ENCODE assay signal across 9 cellular contexts in genomic region chr1:147539122-147539575, GRCh38. TPM values are rescaled to one million over a fixed set of nuclear protein-coding genes. Genes with fewer than 3 reads are reported as not detected.
DNase-seq lines count a peak whose midpoint lies in the region; ATAC-seq, FAIRE-seq and TF ChIP-seq lines count a peak whose summit lies in the region.
"Had no signal": no experiment of that assay in that cellular context is flagged by ENCODE, and none has a peak within 500 bp of the region (broad histone marks: within the 10 kb centered on the region; RNA-seq: fewer than 3 reads in every experiment).

No MANE protein-coding gene starts in this region.

- H3K4me1 ChIP-seq in A549 (peaks cover 43% of the 10 kb centered on the region), ascending aorta (peaks cover 0 to 25% of the 10 kb centered on the region in 2 donors)

- peak; percentile 85 to 87 for ATAC-seq in A549

- no peak for TF ChIP-seq POLR2A in A549 (IDR thresholded peaks at IDR 0.05; ENCODE audit: low read length)

- H3K36me3 ChIP-seq in ascending aorta, result no peaks in the 10 kb centered on the region

- 0 out of 5 replicates have a peak, but pooled peaks of 1 of the 2 experiments have one; percentile 18 for TF ChIP-seq EP300 in A549 (IDR thresholded peaks at IDR 0.05)

- CTCF ChIA-PET in A549 (lab: Yijun Ruan, JAX), result interaction anchor here (0.9 to 1.8 kb wide), 3 partner anchors 24 to 69 kb away, joined by 3 to 4 read pairs (median 3); no protein-coding TSS in a partner anchor

- no peaks in the 10 kb centered on the region for H3K36me3 Mint-ChIP-seq in activated CD4-positive, alpha-beta T cell treated with anti-CD3 and anti-CD28 coated beads, Interleukin-2, amount 10 ng/mL, durations not matched to agents 24 days and 14 days (ENCODE audit: low read depth)

- H3K27me3 Mint-ChIP-seq in activated CD4-positive, alpha-beta T cell treated with anti-CD3 and anti-CD28 coated beads, Interleukin-2, amount 10 ng/mL, durations not matched to agents 24 days and 14 days, result peaks cover 5% of the 10 kb centered on the region

- H3K9me3 ChIP-seq in A549 (no peaks in the 10 kb centered on the region), ascending aorta (no peaks in the 10 kb centered on the region)

- H3K27ac Mint-ChIP-seq in activated CD4-positive, alpha-beta T cell treated with anti-CD3 and anti-CD28 coated beads, Interleukin-2, amount 10 ng/mL, durations not matched to agents 24 days and 14 days, result no peak overlapping the region

- H3K27ac ChIP-seq in A549, result peak overlapping the region; percentile 23 to 55; a peak in 4 of 6 replicates
- H3K27ac ChIP-seq in ascending aorta, result peak overlapping the region; percentile 89 to 94

- peak overlapping the region; percentile 67 for H3K4me2 ChIP-seq in A549

- H3K27me3 ChIP-seq in ascending aorta, result no peaks in the 10 kb centered on the region

- POLR2A ChIA-PET in A549 (lab: Yijun Ruan, JAX), result interaction anchor here (1.1 kb wide), 1 partner anchor 60 kb away, joined by 8 read pairs; no protein-coding TSS in a partner anchor

- no peak overlapping the region for H3K4me3 Mint-ChIP-seq in activated CD4-positive, alpha-beta T cell treated with anti-CD3 and anti-CD28 coated beads, Interleukin-2, amount 10 ng/mL, durations not matched to agents 24 days and 14 days

- H3K9me3 Mint-ChIP-seq in activated CD4-positive, alpha-beta T cell treated with anti-CD3 and anti-CD28 coated beads, Interleukin-2, amount 10 ng/mL, durations not matched to agents 24 days and 14 days, result peaks cover 3% of the 10 kb centered on the region

- H3K4me1 Mint-ChIP-seq in activated CD4-positive, alpha-beta T cell treated with anti-CD3 and anti-CD28 coated beads, Interleukin-2, amount 10 ng/mL, durations not matched to agents 24 days and 14 days, result peaks cover 29% of the 10 kb centered on the region

- no peak for TF ChIP-seq CTCF in A549 (IDR thresholded peaks at IDR 0.05)
- no peak for TF ChIP-seq CTCF in HFF-Myc (IDR thresholded peaks at IDR 0.05; ENCODE audit: low read depth, low read length, missing control alignments)
- TF ChIP-seq CTCF in ascending aorta (IDR thresholded peaks at IDR 0.05), result no peak

- WGBS in A549 (ENCODE audit: missing lambda C conversion rate), result 27% methylated on average over 4 of the region's 4 CpGs

- FAIRE-seq in A549 (lab: Jason Lieb, UNC), result no peak

- DNase-seq in A549 (ENCODE audit: low read depth in 1 of 2, low spot score in 1 of 2) (peak; percentile 62 to 85), HFF-Myc (ENCODE audit: extremely low read depth, low read depth) (peak; percentile 59), ascending aorta (ENCODE audit: low spot score in 2 of 2) (peak in 1 of 2 donors; percentile 74), lung microvascular endothelial cell (ENCODE audit: low read depth in 2 of 2) (peak; percentile 29 to 95), SHP77 (lab: John Stamatoyannopoulos, UW) (no peak), NCI-H446 treated with DMSO at 0.1 percent for 48 hours (lab: John Stamatoyannopoulos, UW) (no peak), hippocampal formation (lab: John Stamatoyannopoulos, UW) (no peak)
- no peak for DNase-seq in activated CD4-positive, alpha-beta T cell treated with anti-CD3 and anti-CD28 coated beads, Interleukin-2, amount 10 ng/mL, durations not matched to agents 24 days and 14 days
- DNase-seq: NCI-H748 treated with DMSO at 0.1 percent for 48 hours had no signal

- TF ChIP-seq RAD21 in A549 (conservative IDR thresholded peaks at IDR 0.05 in 1 of 2, IDR thresholded peaks at IDR 0.05 in 1 of 2), result no peak

- intact Hi-C loops in ascending aorta (cut with DNase I), result no loop called here
- intact Hi-C loops in activated CD4-positive, alpha-beta T cell treated with anti-CD3 and anti-CD28 coated beads, Interleukin-2, amount 10 ng/mL, durations not matched to agents 24 days and 14 days (cut with micrococcal nuclease), result loop anchor here (1.0 to 5.0 kb wide), 4 partner anchors 10 to 61 kb away; no protein-coding TSS in a partner anchor

- no peak overlapping the region for H3K4me3 ChIP-seq in A549
- H3K4me3 ChIP-seq in HFF-Myc (replicated peaks; ENCODE audit: low read depth, low read length), result no peak overlapping the region
- H3K4me3 ChIP-seq in ascending aorta, result no peak overlapping the region

TF ChIP-seq in A549, 52 proteins besides CTCF, POLR2A, EP300 and RAD21:
- peak; percentile 19 to 81; a peak in 3 of 4 replicates for TF ChIP-seq CEBPB (IDR thresholded peaks at IDR 0.05)
- TF ChIP-seq MAFK (IDR thresholded peaks at IDR 0.05; ENCODE audit: partially characterized antibody), result no peak
- no peak for TF ChIP-seq POLR2AphosphoS2 (conservative IDR thresholded peaks at IDR 0.05; ENCODE audit: low read length)
- TF ChIP-seq GATA3 (IDR thresholded peaks at IDR 0.05; ENCODE audit: borderline replicate concordance), result peak; percentile 66
- TF ChIP-seq USF2 (IDR thresholded peaks at IDR 0.05), result no peak
- TF ChIP-seq FOSB (CRISPR knock-in tag; IDR thresholded peaks at IDR 0.05), result no peak
- TF ChIP-seq MAX (IDR thresholded peaks at IDR 0.05), result peak; percentile 50; the same call in 1 of the 2 replicates
- no peak for TF ChIP-seq MYC (IDR thresholded peaks at IDR 0.05; ENCODE audit: borderline replicate concordance, low read length)
- peak; percentile 90 for TF ChIP-seq FOSL2 (IDR thresholded peaks at IDR 0.05)
- peak; percentile 94 for TF ChIP-seq FOSL2 (CRISPR knock-in tag; IDR thresholded peaks at IDR 0.05)
- TF ChIP-seq JUN (IDR thresholded peaks at IDR 0.05), result peak; percentile 62 to 72; a peak in 3 of 5 replicates
- TF ChIP-seq RARB (CRISPR knock-in tag; IDR thresholded peaks at IDR 0.05), result no peak
- TF ChIP-seq KDM1A (IDR thresholded peaks at IDR 0.05; ENCODE audit: low read depth), result peak; percentile 92
- TF ChIP-seq ESRRA (IDR thresholded peaks at IDR 0.05; ENCODE audit: borderline replicate concordance, low read length), result peak; percentile 17; the same call in 1 of the 2 replicates
- TF ChIP-seq TFCP2L1 (CRISPR knock-in tag; IDR thresholded peaks at IDR 0.05), result no peak
- TF ChIP-seq JUNB (IDR thresholded peaks at IDR 0.05), result peak; percentile 83
- no peak for TF ChIP-seq FOXS1 (CRISPR knock-in tag; IDR thresholded peaks at IDR 0.05)
- TF ChIP-seq PBX3 (IDR thresholded peaks at IDR 0.05), result no peak
- no peak for TF ChIP-seq HOXA7 (CRISPR knock-in tag; IDR thresholded peaks at IDR 0.05)
- peak; percentile 88 for TF ChIP-seq ZFP36 (IDR thresholded peaks at IDR 0.05; ENCODE audit: borderline replicate concordance, partially characterized antibody)
- TF ChIP-seq TP53 (CRISPR knock-in tag; IDR thresholded peaks at IDR 0.05), result no peak
- peak; percentile 88; the same call in 1 of the 2 replicates for TF ChIP-seq HDAC2 (IDR thresholded peaks at IDR 0.05)

RNA-seq across cellular contexts. Expression of gene BCL9, which starts 2.2 kb away (rescaled TPM):
- polyA plus RNA-seq in A549 (2011; rRNA removed) (4.4 and 7.4 TPM in 2 replicates), A549 (2017; fragmentation: RNase III; extraction: RNeasy Plus Mini Kit Qiagen cat#74134 plus additional on column Dnase treatment) (4.7 to 6.0 TPM (median 5.5 TPM) in 3 replicates)
- 4.2 and 5.5 TPM in 2 replicates for polyA plus RNA-seq in A549 (2012; cell fraction: cytosol; rRNA removed)
- polyA plus RNA-seq in A549 (2012; cell fraction: nucleus; rRNA removed), result 4.3 and 5.1 TPM in 2 replicates
- 7.1 and 8.3 TPM in 2 replicates for polyA minus RNA-seq in A549 (2011; rRNA and poly(A)+ RNA removed)
- total RNA-seq in ascending aorta (9.7 TPM), lung microvascular endothelial cell (0.87 and 2.2 TPM in 2 replicates)
- total RNA-seq in activated CD4-positive, alpha-beta T cell treated with anti-CD3 and anti-CD28 coated beads, Interleukin-2, amount 10 ng/mL, durations not matched to agents 24 days and 14 days, result 30.8 and 33.3 TPM in 2 replicates

Comparison
In these comparisons a context has a peak if more than half of its experiments do, and no peak if none do; other contexts are left out.
1. DNase-seq: peak in A549 (2 of 2), HFF-Myc (single experiment) and lung microvascular endothelial cell (2 of 2); none in SHP77 (0 of 2), NCI-H446 treated with DMSO at 0.1 percent for 48 hours (single experiment), hippocampal formation (0 of 2) and activated CD4-positive, alpha-beta T cell treated with anti-CD3 and anti-CD28 coated beads, Interleukin-2, amount 10 ng/mL, durations not matched to agents 24 days and 14 days (single experiment).